In genomic region chr14:32087173-32087861, GRCh38 we compare ENCODE assay signal across 13 cellular contexts. TPM values are rescaled to one million over a fixed set of nuclear protein-coding genes. Genes with fewer than 3 reads are reported as not detected.
A peak's percentile ranks its signal among the peaks of the same experiment; 100 is the strongest.
DNase-seq lines count a peak whose midpoint lies in the region; ATAC-seq, FAIRE-seq and TF ChIP-seq lines count a peak whose summit lies in the region.
"Had no signal": no experiment of that assay in that cellular context is flagged by ENCODE, and none has a peak within 500 bp of the region (broad histone marks: within the 10 kb centered on the region; RNA-seq: fewer than 3 reads in every experiment).

No MANE protein-coding gene starts in this region.

- TF ChIP-seq CTCF in Caco-2 (IDR thresholded peaks at IDR 0.05; ENCODE audit: insufficient read depth in 1 of 2, low read depth in 1 of 2, low read length in 1 of 2, severe bottlenecking in 1 of 2, unreplicated experiment in 1 of 2): no peak
- TF ChIP-seq CTCF in VCaP (conservative IDR thresholded peaks at IDR 0.05): no peak

- H3K9me3 ChIP-seq in Caco-2: no peaks in the 10 kb centered on the region
- no peaks in the 10 kb centered on the region for H3K9me3 ChIP-seq in HUES6 (ENCODE audit: control insufficient read depth, insufficient read depth, low read depth, low read length)

- H3K4me3 ChIP-seq in Caco-2 (ENCODE audit: low read depth, low read length) (no peak overlapping the region), HUES6 (ENCODE audit: low read depth, low read length) (no peak overlapping the region)

- peak overlapping the region; percentile 39; the same call in 1 of the 2 replicates for H3K27ac ChIP-seq in HUES6 (ENCODE audit: low read depth, low read length)
- peak overlapping the region; percentile 52 for H3K27ac ChIP-seq in VCaP

- H3K36me3 ChIP-seq in Caco-2 (ENCODE audit: control insufficient read depth, insufficient read depth, low read length): no peaks in the 10 kb centered on the region
- peaks cover 22% of the 10 kb centered on the region for H3K36me3 ChIP-seq in HUES6 (ENCODE audit: control insufficient read depth, insufficient read depth, low read length)

- no peak for TF ChIP-seq POLR2A in H54 (IDR thresholded peaks at IDR 0.05; ENCODE audit: low read depth, low read length)

- H3K36me3 Mint-ChIP-seq in Caco-2 (ENCODE audit: insufficient read depth, unreplicated experiment): peaks cover 32% of the 10 kb centered on the region
- peaks cover 23% of the 10 kb centered on the region for H3K36me3 Mint-ChIP-seq in activated T-cell treated with anti-CD3 and anti-CD28 coated beads, Interleukin-2, amount 50 U/mL, for 4 hours (ENCODE audit: insufficient read depth)

- no peaks in the 10 kb centered on the region for H3K27me3 Mint-ChIP-seq in Caco-2 (ENCODE audit: insufficient read depth, unreplicated experiment)
- H3K27me3 Mint-ChIP-seq in activated T-cell treated with anti-CD3 and anti-CD28 coated beads, Interleukin-2, amount 50 U/mL, for 4 hours (ENCODE audit: low read depth): no peaks in the 10 kb centered on the region

- intact Hi-C loops in Caco-2 (cut with micrococcal nuclease; ENCODE audit: unreplicated experiment): loop anchor here (1.0 kb wide), 1 partner anchor 10 kb away; the partner anchor contains the start of gene ARHGAP5

- H3K9me3 Mint-ChIP-seq in Caco-2 (ENCODE audit: unreplicated experiment): no peaks in the 10 kb centered on the region
- H3K9me3 Mint-ChIP-seq in activated T-cell treated with anti-CD3 and anti-CD28 coated beads, Interleukin-2, amount 50 U/mL, for 4 hours: no peaks in the 10 kb centered on the region
- H3K9me3 Mint-ChIP-seq: T-helper 1 cell treated with Interleukin-12 subunit alpha and Interleukin-12 subunit beta and Interleukin-4 antibody, amounts not matched to agents 30 μg/mL and 1 μg/mL, for 36 hours had no signal

- CTCF ChIA-PET in Caco-2 (lab: Charles Lee): interaction anchor here (0.6 kb wide), 2 partner anchors 153 to 1864 kb away, joined by 3 to 6 read pairs; no protein-coding TSS in a partner anchor

- DNase-seq in Caco-2: peak in 1 of 2 experiments; percentile 57
- peak; percentile 45 for DNase-seq in kidney glomerular epithelial cell (lab: John Stamatoyannopoulos, UW)
- DNase-seq in activated T-cell treated with anti-CD3 and anti-CD28 coated beads, Interleukin-2, amount 50 U/mL, for 4 hours: no peak
- DNase-seq in H54 (ENCODE audit: insufficient read length, low spot score): no peak
- no peak for DNase-seq in NCI-H1694 (lab: John Stamatoyannopoulos, UW)
- DNase-seq: cerebellar nuclear complex; DMS79 treated with DMSO at 0.1 percent for 48 hours; NCI-H2029 treated with DMSO at 0.1 percent for 48 hours; stimulated activated naive CD8-positive, alpha-beta T cell treated with anti-CD3 and anti-CD28 coated beads, Interleukin-15, Interleukin-2, amounts not matched to agents 100 U/mL and 50 U/mL, for 24 hours had no signal

- peaks cover 44% of the 10 kb centered on the region for H3K4me1 Mint-ChIP-seq in Caco-2 (ENCODE audit: low read depth, unreplicated experiment)
- peaks cover 38% of the 10 kb centered on the region for H3K4me1 Mint-ChIP-seq in activated T-cell treated with anti-CD3 and anti-CD28 coated beads, Interleukin-2, amount 50 U/mL, for 4 hours (ENCODE audit: low read depth)

- no TSS peak for BruUV-seq in Caco-2 (replicated peaks; lab: Mats Ljungman, UMichigan)

- H3K4me1 ChIP-seq in Caco-2 (peaks cover 68% of the 10 kb centered on the region), HUES6 (ENCODE audit: control insufficient read depth, insufficient read depth, low read length) (peaks cover 23% of the 10 kb centered on the region)

- FAIRE-seq in H54 (lab: Jason Lieb, UNC): no peak

- POLR2A ChIA-PET in Caco-2 (lab: Charles Lee): interaction anchor here (0.8 kb wide), 1 partner anchor 11 kb away, joined by 3 read pairs; no protein-coding TSS in a partner anchor

- no peak for ATAC-seq in activated T-cell treated with anti-CD3 and anti-CD28 coated beads, Interleukin-2, amount 50 U/mL, for 4 hours
- ATAC-seq in HG02870 (IDR thresholded peaks at IDR 0.05; ENCODE audit: unreplicated experiment): no peak
- ATAC-seq: stimulated activated naive CD8-positive, alpha-beta T cell treated with anti-CD3 and anti-CD28 coated beads, Interleukin-15, Interleukin-2, amounts not matched to agents 100 U/mL and 50 U/mL, for 24 hours had no signal

- no peak overlapping the region for H3K4me3 Mint-ChIP-seq in Caco-2 (ENCODE audit: unreplicated experiment)
- no peak overlapping the region for H3K4me3 Mint-ChIP-seq in activated T-cell treated with anti-CD3 and anti-CD28 coated beads, Interleukin-2, amount 50 U/mL, for 4 hours
- H3K4me3 Mint-ChIP-seq: T-helper 1 cell treated with Interleukin-12 subunit alpha and Interleukin-12 subunit beta and Interleukin-4 antibody, amounts not matched to agents 30 μg/mL and 1 μg/mL, for 36 hours had no signal

- H3K9ac ChIP-seq in HUES6 (ENCODE audit: low read length): no peak overlapping the region

- peak overlapping the region; percentile 20 for H3K27ac Mint-ChIP-seq in Caco-2 (ENCODE audit: unreplicated experiment)
- H3K27ac Mint-ChIP-seq: T-helper 1 cell treated with Interleukin-12 subunit alpha and Interleukin-12 subunit beta and Interleukin-4 antibody, amounts not matched to agents 30 μg/mL and 1 μg/mL, for 36 hours had no signal

- H3K27me3 ChIP-seq in Caco-2 (replicated peaks; ENCODE audit: control insufficient read depth, insufficient read depth, low read length): no peaks in the 10 kb centered on the region
- no peaks in the 10 kb centered on the region for H3K27me3 ChIP-seq in HUES6 (ENCODE audit: control insufficient read depth, insufficient read depth, low read length)

RNA-seq across cellular contexts. Expression of gene ARHGAP5, which starts 10.2 kb away (rescaled TPM):
- total RNA-seq in Caco-2 (2022): 146 and 165 TPM in 2 replicates
- total RNA-seq in activated T-cell treated with anti-CD3 and anti-CD28 coated beads, Interleukin-2, amount 50 U/mL, for 4 hours: 10 to 100 TPM; 35.1 to 37.8 (median 36.4) TPM
